Comparison of ENCODE assay signal across 17 cellular contexts in genomic region chr3:11072631-11073030, GRCh38.
A peak's percentile ranks its signal among the peaks of the same experiment; 100 is the strongest.
DNase-seq lines count a peak whose midpoint lies in the region.
"Had no signal": no experiment of that assay in that cellular context is flagged by ENCODE, and none has a peak within 500 bp of the region (broad histone marks: within the 10 kb centered on the region; RNA-seq: fewer than 3 reads in every experiment).

No MANE protein-coding gene starts in this region.

- DNase-seq in SIG-M5 treated with dmso at 0.1 percent for 504 hours (lab: John Stamatoyannopoulos, UW; ENCODE audit: unreplicated experiment) (peak; percentile 75), SIG-M5 (lab: John Stamatoyannopoulos, UW) (no peak), MV-4-11 (lab: John Stamatoyannopoulos, UW) (peak; percentile 77), amniotic epithelial cell (ENCODE audit: low read depth) (peak; percentile 42), T-helper 1 cell (no peak), inferior parietal cortex (ENCODE audit: extremely low spot score) (no peak), NCI-H748 treated with DMSO at 0.1 percent for 48 hours (lab: John Stamatoyannopoulos, UW) (no peak)
- DNase-seq: CD4-positive, CD25-positive, alpha-beta regulatory T cell; DMS79 treated with DMSO at 0.1 percent for 48 hours; H7; Kasumi-1; MG63; NCI-H1694; NCI-H2081; NCI-H2171 treated with DMSO at 0.1 percent for 48 hours; NCI-H524 treated with DMSO at 0.1 percent for 48 hours; SHP77 treated with DMSO at 0.1 percent for 48 hours had no signal

Comparison
In these comparisons a context has a peak if more than half of its experiments do, and no peak if none do; other contexts are left out.
1. DNase-seq: peak in SIG-M5 treated with dmso at 0.1 percent for 504 hours (single experiment), MV-4-11 (single experiment) and amniotic epithelial cell (single experiment); none in SIG-M5 (single experiment), T-helper 1 cell (0 of 5), inferior parietal cortex (single experiment) and NCI-H748 treated with DMSO at 0.1 percent for 48 hours (single experiment).